12 cellular contexts compared by ENCODE assay signal in the genomic region with DNA sequence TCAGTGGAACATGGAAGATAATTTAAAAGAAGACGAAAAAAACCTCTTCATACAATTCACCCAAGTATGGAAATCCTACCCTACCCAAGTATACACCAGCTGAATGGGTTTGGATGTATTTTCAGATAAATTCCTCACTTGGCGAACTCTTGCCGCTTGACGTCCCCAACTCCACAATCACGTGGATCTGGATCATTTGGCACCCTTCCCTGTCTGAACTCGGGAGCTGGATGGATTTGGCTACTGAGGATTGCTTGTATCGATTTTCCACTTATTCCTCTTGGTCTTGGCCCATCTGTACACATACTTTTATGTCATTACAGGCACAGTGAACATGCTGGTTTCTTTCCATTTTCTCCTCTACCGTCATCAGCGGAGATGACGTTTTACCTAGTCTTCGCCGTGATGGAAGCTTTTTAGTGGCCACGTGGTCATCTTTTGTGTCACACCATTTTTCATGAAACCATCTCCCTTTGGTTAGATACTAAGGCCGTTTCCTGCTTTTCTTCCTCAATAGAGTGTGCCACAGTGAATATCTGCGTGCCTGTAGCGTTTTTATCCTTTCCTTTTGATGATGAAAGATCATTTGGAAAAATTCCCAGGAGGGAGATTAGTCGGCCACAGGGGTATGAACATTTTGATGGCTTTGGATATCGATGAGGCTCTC. TPM values are rescaled to one million over a fixed set of nuclear protein-coding genes. Genes with fewer than 3 reads are reported as not detected.
DNase-seq lines count a peak whose midpoint lies in the region; ATAC-seq lines count a peak whose summit lies in the region.
"Had no signal": no experiment of that assay in that cellular context is flagged by ENCODE, and none has a peak within 500 bp of the region (broad histone marks: within the 10 kb centered on the region; RNA-seq: fewer than 3 reads in every experiment).

No MANE protein-coding gene starts in this region.

- H3K36me3 Mint-ChIP-seq in naive B cell = peaks cover 0 to 5% of the 10 kb centered on the region in 2 donors

- H3K36me3 ChIP-seq in BLaER1 = peaks cover 6% of the 10 kb centered on the region; the same call in 1 of the 2 replicates

- no peaks in the 10 kb centered on the region for H3K9me3 ChIP-seq in BLaER1

- ATAC-seq in naive B cell (ENCODE audit: low read depth in 2 of 2) (no peak), GM19324 (IDR thresholded peaks at IDR 0.05; ENCODE audit: low FRiP score, unreplicated experiment) (no peak), HG03095 (IDR thresholded peaks at IDR 0.05; ENCODE audit: unreplicated experiment) (no peak)

- H4K20me1 ChIP-seq in BLaER1 = peaks cover 98% of the 10 kb centered on the region

- peak overlapping the region; percentile 16 to 80 (median 31) for H3K27ac Mint-ChIP-seq in naive B cell
- H3K27ac Mint-ChIP-seq: memory B cell had no signal

- no peaks in the 10 kb centered on the region for H3K27me3 ChIP-seq in BLaER1

- no peaks in the 10 kb centered on the region for H3K27me3 Mint-ChIP-seq in naive B cell
- H3K27me3 Mint-ChIP-seq: activated naive CD8-positive, alpha-beta T cell treated with anti-CD3 and anti-CD28 coated beads, Interleukin-2, amount 10 ng/mL, durations not matched to agents 7 days and 5 days; memory B cell had no signal

- no peak overlapping the region for H3K4me3 ChIP-seq in BLaER1

- H3K4me3 Mint-ChIP-seq in naive B cell = no peak overlapping the region
- H3K4me3 Mint-ChIP-seq: activated naive CD8-positive, alpha-beta T cell treated with anti-CD3 and anti-CD28 coated beads, Interleukin-2, amount 10 ng/mL, durations not matched to agents 7 days and 5 days; memory B cell had no signal

- H3K27ac ChIP-seq in BLaER1 = peak overlapping the region; percentile 76

- H3K4me2 ChIP-seq in BLaER1 = peak overlapping the region; percentile 91

- H3K9ac ChIP-seq in BLaER1 = peak overlapping the region; percentile 69

- H3K4me1 Mint-ChIP-seq in naive B cell = peaks cover 54 to 87% (median 74%) of the 10 kb centered on the region in 3 donors

- DNase-seq in NCI-H1092 (lab: John Stamatoyannopoulos, UW) = peak; percentile 49
- DNase-seq in dermis blood vessel endothelial cell = peak; percentile 35
- DNase-seq in naive B cell = no peak
- DNase-seq in NAMALWA (ENCODE audit: low spot score) = no peak
- no peak for DNase-seq in stimulated activated naive CD4-positive, alpha-beta T cell treated with Interleukin-2 at 50 U/mL for 16 hours (lab: John Stamatoyannopoulos, UW)
- DNase-seq: activated naive CD8-positive, alpha-beta T cell treated with anti-CD3 and anti-CD28 coated beads, Interleukin-2, amount 10 ng/mL, durations not matched to agents 7 days and 5 days; NCI-H1105 treated with DMSO at 0.1 percent for 48 hours; T-helper 2 cell had no signal

- no peaks in the 10 kb centered on the region for H3K9me3 Mint-ChIP-seq in naive B cell
- H3K9me3 Mint-ChIP-seq: activated naive CD8-positive, alpha-beta T cell treated with anti-CD3 and anti-CD28 coated beads, Interleukin-2, amount 10 ng/mL, durations not matched to agents 7 days and 5 days; memory B cell had no signal

- peaks cover 100% of the 10 kb centered on the region for H3K4me1 ChIP-seq in BLaER1

RNA-seq across cellular contexts. Expression of gene CMIP, which starts 47.0 kb away (rescaled TPM):
- total RNA-seq in dermis blood vessel endothelial cell = 39.0 and 64.7 TPM in 2 replicates
- polyA plus RNA-seq in naive B cell (ENCODE audit: low read depth in 6 of 6) = 1 to 10 TPM in 3 of 6 donors, under 1 TPM in 3; 0.61 to 2.5 (median 1.3) TPM

Comparison
In these comparisons a context has a peak if more than half of its experiments do, and no peak if none do; other contexts are left out.
1. DNase-seq: peak in NCI-H1092 (single experiment) and dermis blood vessel endothelial cell (single experiment); none in naive B cell (single experiment), NAMALWA (single experiment) and stimulated activated naive CD4-positive, alpha-beta T cell treated with Interleukin-2 at 50 U/mL for 16 hours (single experiment).